ENCODE assay signal across 12 cellular contexts in the genomic region with DNA sequence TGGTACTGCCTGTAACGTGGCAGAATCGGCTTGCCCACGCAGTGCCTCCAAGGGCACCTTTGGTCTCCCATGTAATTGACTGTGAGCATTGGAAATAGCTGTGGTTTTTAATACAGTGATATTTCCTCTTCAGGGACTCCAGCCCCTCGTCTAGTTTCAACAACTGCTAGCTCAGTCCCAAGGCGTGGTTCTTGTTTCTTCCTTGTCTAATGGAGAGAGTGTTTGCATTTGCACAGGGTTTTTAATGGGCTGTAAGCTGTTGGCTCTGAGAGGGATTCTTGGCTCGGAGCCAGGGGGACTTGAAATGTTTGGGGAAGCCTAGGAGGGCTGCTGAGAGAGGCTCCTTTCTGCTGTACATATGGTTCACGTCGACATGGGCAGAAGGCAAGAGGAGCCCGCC.
DNase-seq lines count a peak whose midpoint lies in the region; FAIRE-seq and TF ChIP-seq lines count a peak whose summit lies in the region.
"Had no signal": no experiment of that assay in that cellular context is flagged by ENCODE, and none has a peak within 500 bp of the region (broad histone marks: within the 10 kb centered on the region; RNA-seq: fewer than 3 reads in every experiment).

No MANE protein-coding gene starts in this region.

- H3K36me3 ChIP-seq in keratinocyte (ENCODE audit: control insufficient read depth in 2 of 2, extremely low read depth in 1 of 2, insufficient read depth in 2 of 2, low read length in 2 of 2) (peaks cover 5 to 17% of the 10 kb centered on the region in 2 experiments), osteoblast (ENCODE audit: insufficient read depth, low read length) (no peaks in the 10 kb centered on the region)
- H3K36me3 ChIP-seq: gastroesophageal sphincter had no signal

- H3K4me1 ChIP-seq in keratinocyte (ENCODE audit: control insufficient read depth, extremely low read depth, insufficient read depth, low read length) (no peaks in the 10 kb centered on the region), osteoblast (ENCODE audit: insufficient read depth, low read length) (no peaks in the 10 kb centered on the region)

- H3K9ac ChIP-seq in keratinocyte (ENCODE audit: control insufficient read depth, extremely low read depth, insufficient read depth, low read length): no peak overlapping the region

- H2AFZ ChIP-seq in keratinocyte (ENCODE audit: control insufficient read depth, low read length): no peak overlapping the region
- no peak overlapping the region for H2AFZ ChIP-seq in osteoblast (ENCODE audit: low read length)

- no peaks in the 10 kb centered on the region for H4K20me1 ChIP-seq in keratinocyte (ENCODE audit: control insufficient read depth, extremely low read depth, insufficient read depth, low read length)
- no peaks in the 10 kb centered on the region for H4K20me1 ChIP-seq in osteoblast (ENCODE audit: insufficient read depth, low read length)

- H3K27ac ChIP-seq in keratinocyte (ENCODE audit: control insufficient read depth, insufficient read depth, low read length): no peak overlapping the region
- no peak overlapping the region for H3K27ac ChIP-seq in osteoblast (ENCODE audit: low read depth, low read length)
- H3K27ac ChIP-seq: gastroesophageal sphincter had no signal

- peak; percentile 26 for FAIRE-seq in keratinocyte (lab: Jason Lieb, UNC)

- dilution Hi-C loops in keratinocyte (cut with MboI; ENCODE audit: extremely low pct_ligation_motif_present, low sequenced_read_pairs): no loop called here

- H3K27me3 ChIP-seq in keratinocyte (ENCODE audit: control insufficient read depth, extremely low read depth, insufficient read depth, low read length) (no peaks in the 10 kb centered on the region), osteoblast (ENCODE audit: insufficient read depth, low read length) (no peaks in the 10 kb centered on the region)
- H3K27me3 ChIP-seq: gastroesophageal sphincter had no signal

- H3K9me1 ChIP-seq in keratinocyte (ENCODE audit: control insufficient read depth, extremely low read depth, insufficient read depth, low read length): peaks cover 3% of the 10 kb centered on the region

- DNase-seq in COR-L47 (lab: John Stamatoyannopoulos, UW) (peak; percentile 94), NCI-H1436 treated with DMSO at 0.1 percent for 48 hours (lab: John Stamatoyannopoulos, UW) (peak; percentile 86), NCI-H526 treated with DMSO at 0.1 percent for 48 hours (lab: John Stamatoyannopoulos, UW) (peak; percentile 13), keratinocyte (ENCODE audit: low read depth, low spot score) (no peak), osteoblast (ENCODE audit: insufficient read length, low spot score, missing footprints) (no peak), T1000 (lab: John Stamatoyannopoulos, UW) (no peak), pons (ENCODE audit: low spot score) (no peak), iPS-NIHi7 (ENCODE audit: extremely low spot score) (no peak)
- DNase-seq: activated T-cell treated with anti-CD3 and anti-CD28 coated beads for 4 hours; effector CD4-positive, alpha-beta T cell; MV-4-11 had no signal

- H3K4me2 ChIP-seq in keratinocyte (ENCODE audit: control insufficient read depth, extremely low read depth, insufficient read depth, low read depth, low read length): no peak overlapping the region
- H3K4me2 ChIP-seq in osteoblast (ENCODE audit: insufficient read depth, low read length): no peak overlapping the region

- H3K79me2 ChIP-seq in keratinocyte (ENCODE audit: control insufficient read depth, insufficient read depth, low read length) (peaks cover 64% of the 10 kb centered on the region), osteoblast (ENCODE audit: insufficient read depth, low read length) (no peaks in the 10 kb centered on the region)

- TF ChIP-seq CTCF in keratinocyte (optimal IDR thresholded peaks at IDR 0.05 in 1 of 3, IDR thresholded peaks at IDR 0.05 in 1 of 3, conservative IDR thresholded peaks at IDR 0.05 in 1 of 3; ENCODE audit: extremely low read depth in 1 of 3, insufficient read depth in 2 of 3, low read length in 3 of 3): no peak
- no peak for TF ChIP-seq CTCF in osteoblast (IDR thresholded peaks at IDR 0.05; ENCODE audit: extremely low read depth, low read depth, low read length)

- no peaks in the 10 kb centered on the region for H3K9me3 ChIP-seq in keratinocyte (ENCODE audit: control insufficient read depth, low read depth, low read length)
- no peaks in the 10 kb centered on the region for H3K9me3 ChIP-seq in osteoblast (ENCODE audit: low read depth, low read length)
- H3K9me3 ChIP-seq: gastroesophageal sphincter had no signal

- H3K4me3 ChIP-seq in keratinocyte (ENCODE audit: control insufficient read depth in 2 of 3, extremely low read depth in 1 of 3, insufficient read depth in 2 of 3, low read depth in 1 of 3, low read length in 3 of 3) (no peak overlapping the region), osteoblast (ENCODE audit: insufficient read depth, low read length) (no peak overlapping the region)
- H3K4me3 ChIP-seq: gastroesophageal sphincter had no signal

Comparison
In these comparisons a context has a peak if more than half of its experiments do, and no peak if none do; other contexts are left out.
1. DNase-seq: peak in COR-L47 (single experiment), NCI-H1436 treated with DMSO at 0.1 percent for 48 hours (single experiment) and NCI-H526 treated with DMSO at 0.1 percent for 48 hours (single experiment); none in keratinocyte (single experiment), osteoblast (single experiment), T1000 (single experiment), pons (single experiment) and iPS-NIHi7 (single experiment).